16 cellular contexts compared by ENCODE assay signal in the genomic region with DNA sequence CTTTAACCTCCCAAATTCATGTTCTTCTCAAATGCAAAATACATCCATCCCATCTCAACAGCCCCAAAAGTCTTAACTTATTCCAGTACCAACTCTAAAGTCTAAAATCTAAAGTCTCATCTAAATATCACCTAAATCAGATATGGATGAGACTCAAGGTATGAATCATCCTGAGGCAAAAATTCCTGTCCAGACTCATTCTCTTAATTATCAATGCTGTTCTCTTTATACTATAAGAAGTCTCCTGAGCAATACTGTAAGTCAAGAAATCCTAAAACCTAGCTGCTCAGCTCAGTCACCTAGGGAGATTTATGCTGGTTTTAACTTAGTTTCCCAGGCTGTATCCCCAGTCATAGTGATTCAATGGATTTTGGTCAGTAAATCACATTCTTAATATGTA. TPM values are rescaled to one million over a fixed set of nuclear protein-coding genes. Genes with fewer than 3 reads are reported as not detected.
DNase-seq lines count a peak whose midpoint lies in the region; ATAC-seq and TF ChIP-seq lines count a peak whose summit lies in the region.
"Had no signal": no experiment of that assay in that cellular context is flagged by ENCODE, and none has a peak within 500 bp of the region (broad histone marks: within the 10 kb centered on the region; RNA-seq: fewer than 3 reads in every experiment).

No MANE protein-coding gene starts in this region.

- no peak for TF ChIP-seq RAD21 in SK-N-SH (IDR thresholded peaks at IDR 0.05; ENCODE audit: low read length)

- H3K9me3 ChIP-seq in SK-N-SH (no peaks in the 10 kb centered on the region), GM23248 (ENCODE audit: low read depth) (no peaks in the 10 kb centered on the region), thyroid gland (no peaks in the 10 kb centered on the region)
- H3K9me3 ChIP-seq: A549, Caco-2 had no signal

- no peak for TF ChIP-seq EP300 in SK-N-SH (IDR thresholded peaks at IDR 0.05; ENCODE audit: borderline replicate concordance in 1 of 2, low read depth in 1 of 2, low read length in 1 of 2)

- in situ Hi-C loops in GM23248 (cut with MboI), result no loop called here

- peaks cover 90% of the 10 kb centered on the region for H3K79me2 ChIP-seq in SK-N-SH (ENCODE audit: insufficient read depth)
- H3K79me2 ChIP-seq in GM23248 (ENCODE audit: insufficient read depth), result peaks cover 95% of the 10 kb centered on the region

- no peak for TF ChIP-seq POLR2A in thyroid gland (IDR thresholded peaks at IDR 0.05)

- H3K4me1 ChIP-seq in SK-N-SH (ENCODE audit: control insufficient read depth in 1 of 2, insufficient read depth in 2 of 2, low read depth in 1 of 2, low read length in 1 of 2) (peaks cover 9 to 11% of the 10 kb centered on the region in 2 experiments; a peak in 3 of 4 replicates), GM23248 (ENCODE audit: insufficient read depth) (peaks cover 15% of the 10 kb centered on the region), thyroid gland (no peaks in the 10 kb centered on the region)
- H3K4me1 ChIP-seq: A549, Caco-2 had no signal

- intact Hi-C loops in thyroid gland (cut with DNase I), result no loop called here

- H3K4me3 ChIP-seq in SK-N-SH (ENCODE audit: low read depth in 2 of 2, low read length in 1 of 2) (no peak overlapping the region), GM23248 (no peak overlapping the region), epithelial cell of esophagus (ENCODE audit: low read length) (no peak overlapping the region), thyroid gland (replicated peaks in 1 of 3) (no peak overlapping the region)
- H3K4me3 ChIP-seq: A549, GM23338 had no signal

- CTCF ChIA-PET in SK-N-SH (lab: Yijun Ruan, JAX), result no interaction called here

- DNase-seq in SK-N-SH, result no peak
- peak; percentile 25 for DNase-seq in GM23248
- DNase-seq in epithelial cell of esophagus (ENCODE audit: low read depth), result peak; percentile 45
- no peak for DNase-seq in thyroid gland
- DNase-seq: AML-193; Caco-2; CD4-positive, alpha-beta T cell; DMS79; HCEC 1CT had no signal

- H3K36me3 ChIP-seq in SK-N-SH (replicated peaks in 1 of 2; ENCODE audit: control insufficient read depth in 1 of 2, insufficient read depth in 2 of 2, low read length in 1 of 2) (peaks cover 6 to 16% of the 10 kb centered on the region in 2 experiments), GM23248 (ENCODE audit: low read depth) (0 out of 2 replicates have a peak, but pooled peaks cover 4% of the 10 kb centered on the region), thyroid gland (no peaks in the 10 kb centered on the region)

- no peak for ATAC-seq in SK-N-SH treated with all-trans-retinoic acid at 6 μM for 48 hours
- ATAC-seq in esophagus mucosa, result no peak
- no peak for ATAC-seq in HG03097 (IDR thresholded peaks at IDR 0.05; ENCODE audit: low FRiP score, unreplicated experiment)
- ATAC-seq: A549, GM23338 had no signal

- H3K9ac ChIP-seq in SK-N-SH (no peak overlapping the region), GM23248 (no peak overlapping the region)

- H3F3A ChIP-seq in SK-N-SH (replicated peaks; ENCODE audit: insufficient read depth), result no peaks in the 10 kb centered on the region
- no peaks in the 10 kb centered on the region for H3F3A ChIP-seq in GM23248 (ENCODE audit: insufficient read depth)

- POLR2A ChIA-PET in SK-N-SH (lab: Yijun Ruan, JAX), result no interaction called here

- TF ChIP-seq CTCF in SK-N-SH (IDR thresholded peaks at IDR 0.05), result no peak
- no peak for TF ChIP-seq CTCF in epithelial cell of esophagus (IDR thresholded peaks at IDR 0.05; ENCODE audit: insufficient read depth, low read depth, low read length, missing control alignments)
- TF ChIP-seq CTCF in thyroid gland (IDR thresholded peaks at IDR 0.05), result no peak

- H2AFZ ChIP-seq in SK-N-SH (ENCODE audit: low read depth) (no peak overlapping the region), GM23248 (no peak overlapping the region)
- H2AFZ ChIP-seq: GM23338 had no signal

- H3K9me2 ChIP-seq in SK-N-SH, result no peaks in the 10 kb centered on the region
- H3K9me2 ChIP-seq in GM23248 (ENCODE audit: insufficient read depth), result no peaks in the 10 kb centered on the region

- H4K20me1 ChIP-seq in SK-N-SH (ENCODE audit: insufficient read depth), result no peaks in the 10 kb centered on the region; the same call in 1 of the 2 replicates
- 0 out of 2 replicates have a peak, but pooled peaks cover 3% of the 10 kb centered on the region for H4K20me1 ChIP-seq in GM23248 (ENCODE audit: insufficient read depth)

- H3K27me3 ChIP-seq in SK-N-SH (ENCODE audit: insufficient read depth) (no peaks in the 10 kb centered on the region), GM23248 (replicated peaks; ENCODE audit: insufficient read depth) (no peaks in the 10 kb centered on the region), thyroid gland (no peaks in the 10 kb centered on the region)

- 0 out of 2 replicates have a peak overlapping the region, but pooled peaks have one; percentile 10 for H3K4me2 ChIP-seq in SK-N-SH
- H3K4me2 ChIP-seq in GM23248 (ENCODE audit: unreplicated experiment), result no peak overlapping the region
- H3K4me2 ChIP-seq: A549, GM23338 had no signal

- H3K27ac ChIP-seq in SK-N-SH (ENCODE audit: low read depth in 2 of 2, low read length in 1 of 2) (no peak overlapping the region), GM23248 (no peak overlapping the region), thyroid gland (no peak overlapping the region)
- H3K27ac ChIP-seq: 22Rv1, A549, C4-2B had no signal

TF ChIP-seq in SK-N-SH, 30 proteins besides CTCF, POLR2A, EP300 and RAD21:
- TF ChIP-seq GATA2 (CRISPR knock-in tag; IDR thresholded peaks at IDR 0.05), result no peak
- 0 out of 2 replicates have a peak, but pooled peaks have one; percentile 16 for TF ChIP-seq FOSL2 (IDR thresholded peaks at IDR 0.05; ENCODE audit: borderline replicate concordance, low read depth)

TF ChIP-seq in SK-N-SH treated with all-trans-retinoic acid at 6 μM for 48 hours, 23 proteins besides CTCF, POLR2A, EP300 and RAD21:
- TF ChIP-seq, protein P1, sequence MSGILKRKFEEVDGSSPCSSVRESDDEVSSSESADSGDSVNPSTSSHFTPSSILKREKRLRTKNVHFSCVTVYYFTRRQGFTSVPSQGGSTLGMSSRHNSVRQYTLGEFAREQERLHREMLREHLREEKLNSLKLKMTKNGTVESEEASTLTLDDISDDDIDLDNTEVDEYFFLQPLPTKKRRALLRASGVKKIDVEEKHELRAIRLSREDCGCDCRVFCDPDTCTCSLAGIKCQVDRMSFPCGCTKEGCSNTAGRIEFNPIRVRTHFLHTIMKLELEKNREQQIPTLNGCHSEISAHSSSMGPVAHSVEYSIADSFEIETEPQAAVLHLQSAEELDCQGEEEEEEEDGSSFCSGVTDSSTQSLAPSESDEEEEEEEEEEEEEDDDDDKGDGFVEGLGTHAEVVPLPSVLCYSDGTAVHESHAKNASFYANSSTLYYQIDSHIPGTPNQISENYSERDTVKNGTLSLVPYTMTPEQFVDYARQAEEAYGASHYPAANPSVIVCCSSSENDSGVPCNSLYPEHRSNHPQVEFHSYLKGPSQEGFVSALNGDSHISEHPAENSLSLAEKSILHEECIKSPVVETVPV (CRISPR knock-in tag; IDR thresholded peaks at IDR 0.05), result no peak
- TF ChIP-seq ESRRG (CRISPR knock-in tag; IDR thresholded peaks at IDR 0.05) (no peak), ZNF565 (CRISPR knock-in tag; conservative IDR thresholded peaks at IDR 0.05; ENCODE audit: low read depth) (no peak), RARB (CRISPR knock-in tag; IDR thresholded peaks at IDR 0.05) (no peak), TCF4 (CRISPR knock-in tag; IDR thresholded peaks at IDR 0.05; ENCODE audit: borderline replicate concordance) (no peak), BACH2 (CRISPR knock-in tag; IDR thresholded peaks at IDR 0.05; ENCODE audit: borderline replicate concordance) (no peak), TOX (CRISPR knock-in tag; IDR thresholded peaks at IDR 0.05; ENCODE audit: borderline replicate concordance) (no peak)
TF ChIP-seq in SK-N-SH treated with all-trans-retinoic acid at 6 μM for 48 hours: peak in this region for 0.

RNA-seq across cellular contexts. Expression of a gene that starts 11.1 kb away (rescaled TPM):
- polyA plus RNA-seq in SK-N-SH (2012; rRNA removed) (5.7 and 6.5 TPM in 2 replicates), GM23248 (2016; fragmentation: Nextera tagmentation; extraction: Ambion mirVana) (17.5 and 17.7 TPM in 2 replicates)
- 5.0 and 6.5 TPM in 2 replicates for polyA plus RNA-seq in SK-N-SH (2012; cell fraction: cytosol; rRNA removed)
- 7.7 and 10.9 TPM in 2 replicates for polyA plus RNA-seq in SK-N-SH (2012; cell fraction: nucleus; rRNA removed)
- 14.3 and 26.6 TPM in 2 replicates for total RNA-seq in GM23248 (2014; rRNA removed; shearing (Covaris generic))
- total RNA-seq in thyroid gland (10 to 100 TPM in 3 of 4 donors, 1 to 10 TPM in 1; 9.6 to 18.4 (median 10.5) TPM), esophagus mucosa (9.4 TPM)

Comparison
In these comparisons a context has a peak if more than half of its experiments do, and no peak if none do; other contexts are left out.
1. DNase-seq: peak in GM23248 (single experiment) and epithelial cell of esophagus (single experiment); none in SK-N-SH (single experiment) and thyroid gland (0 of 2).